8 cellular contexts compared by ENCODE assay signal in the genomic region with DNA sequence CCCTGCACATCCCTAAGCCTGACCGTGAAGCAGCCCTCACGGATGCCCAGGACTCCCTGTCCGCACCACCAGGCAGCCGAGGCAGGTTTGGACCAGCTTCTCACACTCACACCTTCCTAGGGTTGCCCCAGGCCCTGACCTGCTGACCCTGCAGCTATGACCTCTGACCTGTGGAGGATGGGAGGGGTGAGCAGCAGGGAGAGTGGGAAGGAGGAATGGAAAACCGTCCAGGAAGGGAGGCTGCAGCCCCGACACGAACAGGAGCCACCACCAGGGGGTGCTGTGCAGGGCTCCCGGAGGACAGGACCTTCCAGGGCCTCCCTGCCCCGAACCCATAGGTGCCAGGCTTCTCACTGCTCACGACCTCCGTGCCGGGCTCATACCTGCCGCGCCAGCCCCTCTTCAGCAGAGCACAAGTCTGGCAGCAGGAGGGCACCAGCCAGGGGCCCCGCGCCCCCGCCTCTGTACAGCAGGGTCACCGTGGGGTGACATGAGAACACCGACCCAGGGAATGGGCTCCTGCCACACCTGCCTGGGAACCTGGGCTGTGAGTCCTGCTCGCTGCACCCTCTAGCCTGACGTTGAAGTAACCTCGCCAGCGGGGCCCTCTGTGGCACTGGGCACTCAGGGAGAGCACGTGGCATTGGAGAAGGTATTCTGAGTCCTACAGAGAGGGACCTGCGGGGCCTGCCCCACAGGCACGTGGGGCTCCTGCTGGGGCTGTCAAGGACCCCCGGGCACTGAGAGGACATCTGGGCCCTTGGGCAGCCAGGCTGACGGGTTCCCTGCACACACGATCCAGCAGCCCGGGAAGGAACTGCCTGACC. TPM values are rescaled to one million over a fixed set of nuclear protein-coding genes. Genes with fewer than 3 reads are reported as not detected.
A peak's percentile ranks its signal among the peaks of the same experiment; 100 is the strongest.
DNase-seq lines count a peak whose midpoint lies in the region; ATAC-seq lines count a peak whose summit lies in the region.

No MANE protein-coding gene starts in this region.

- H3K9ac ChIP-seq in NT2/D1 (ENCODE audit: insufficient read length, low read depth), result peak overlapping the region; percentile 16

- H3K4me1 ChIP-seq in NT2/D1 (ENCODE audit: insufficient read depth, insufficient read length), result peaks cover 27% of the 10 kb centered on the region

- H3K27ac Mint-ChIP-seq in naive B cell, result peak overlapping the region in 1 of 6 donors; percentile 78
- peak overlapping the region; percentile 88 for H3K27ac Mint-ChIP-seq in stimulated activated effector memory CD8-positive, alpha-beta T cell treated with anti-CD3 and anti-CD28 coated beads, Interleukin-12 subunit alpha, Interleukin-12 subunit beta, amount 100 ng/mL, for 72 hours

- peak overlapping the region in 4 of 8 donors; percentile 22 to 50 (median 30) for H3K4me3 Mint-ChIP-seq in naive B cell
- no peak overlapping the region for H3K4me3 Mint-ChIP-seq in stimulated activated effector memory CD8-positive, alpha-beta T cell treated with anti-CD3 and anti-CD28 coated beads, Interleukin-12 subunit alpha, Interleukin-12 subunit beta, amount 100 ng/mL, for 72 hours

- no peak overlapping the region for H3K4me3 ChIP-seq in NT2/D1 (ENCODE audit: insufficient read length, low read depth)

- no peaks in the 10 kb centered on the region for H3K27me3 Mint-ChIP-seq in naive B cell

- peaks cover 59% of the 10 kb centered on the region for H3K36me3 ChIP-seq in NT2/D1 (ENCODE audit: insufficient read depth, insufficient read length, low read length)

- no peaks in the 10 kb centered on the region for H3K27me3 ChIP-seq in NT2/D1 (ENCODE audit: insufficient read depth, insufficient read length)

- H3K9me3 Mint-ChIP-seq in naive B cell, result no peaks in the 10 kb centered on the region
- H3K9me3 Mint-ChIP-seq in stimulated activated effector memory CD8-positive, alpha-beta T cell treated with anti-CD3 and anti-CD28 coated beads, Interleukin-12 subunit alpha, Interleukin-12 subunit beta, amount 100 ng/mL, for 72 hours, result no peaks in the 10 kb centered on the region

- H3K36me3 Mint-ChIP-seq in naive B cell, result no peaks in the 10 kb centered on the region
- peaks cover 49% of the 10 kb centered on the region for H3K36me3 Mint-ChIP-seq in stimulated activated effector memory CD8-positive, alpha-beta T cell treated with anti-CD3 and anti-CD28 coated beads, Interleukin-12 subunit alpha, Interleukin-12 subunit beta, amount 100 ng/mL, for 72 hours

- H3K9me3 ChIP-seq in NT2/D1 (ENCODE audit: insufficient read depth, low read length), result no peaks in the 10 kb centered on the region

- peak; percentile 45 for ATAC-seq in esophagus mucosa
- ATAC-seq in naive B cell (ENCODE audit: low read depth in 2 of 2), result no peak
- peak; percentile 24 for ATAC-seq in stimulated activated effector memory CD8-positive, alpha-beta T cell treated with anti-CD3 and anti-CD28 coated beads, Interleukin-12 subunit alpha, Interleukin-12 subunit beta, amount 100 ng/mL, for 72 hours
- ATAC-seq in HG03571 (IDR thresholded peaks at IDR 0.05; ENCODE audit: unreplicated experiment), result no peak

- H3K4me1 Mint-ChIP-seq in naive B cell, result peaks cover 34 to 37% (median 37%) of the 10 kb centered on the region in 3 donors
- H3K4me1 Mint-ChIP-seq in stimulated activated effector memory CD8-positive, alpha-beta T cell treated with anti-CD3 and anti-CD28 coated beads, Interleukin-12 subunit alpha, Interleukin-12 subunit beta, amount 100 ng/mL, for 72 hours, result peaks cover 41% of the 10 kb centered on the region

- DNase-seq in NOMO-1 treated with dmso at 0.1 percent for 144 hours (lab: John Stamatoyannopoulos, UW; ENCODE audit: unreplicated experiment), result peak; percentile 6
- DNase-seq in NOMO-1 (lab: John Stamatoyannopoulos, UW; ENCODE audit: unreplicated experiment in 2 of 2), result no peak
- DNase-seq in NT2/D1 (ENCODE audit: low read depth, low spot score), result peak; percentile 63
- peak; percentile 76 for DNase-seq in activated T-cell treated with anti-CD3 and anti-CD28 coated beads for 4 hours
- peak; percentile 57 for DNase-seq in naive B cell
- peak; percentile 64 to 81 for DNase-seq in stimulated activated effector memory CD8-positive, alpha-beta T cell treated with anti-CD3 and anti-CD28 coated beads, Interleukin-12 subunit alpha, Interleukin-12 subunit beta, amount 100 ng/mL, for 72 hours (ENCODE audit: low spot score in 2 of 2)

RNA-seq across cellular contexts. Expression of a gene that starts 37.6 kb away (rescaled TPM):
- 14.3 TPM for total RNA-seq in esophagus mucosa
- 10 to 100 TPM in 5 of 6 donors, 1 to 10 TPM in 1; 9.8 to 16.8 (median 13.1) TPM for polyA plus RNA-seq in naive B cell (ENCODE audit: low read depth in 6 of 6)

RNA-seq across cellular contexts. Expression of a gene that starts 37.7 kb away (rescaled TPM):
- 4.7 TPM for total RNA-seq in esophagus mucosa
- polyA plus RNA-seq in naive B cell (ENCODE audit: low read depth in 6 of 6), result 10 to 100 TPM; 28.0 to 42.5 (median 33.0) TPM

RNA-seq across cellular contexts. Expression of a gene that starts 41.1 kb away (rescaled TPM):
- total RNA-seq in esophagus mucosa, result 64.7 TPM
- 10 to 100 TPM in 2 of 6 donors, 1 to 10 TPM in 4; 4.0 to 17.2 (median 6.2) TPM for polyA plus RNA-seq in naive B cell (ENCODE audit: low read depth in 6 of 6)

RNA-seq across cellular contexts. Expression of a gene that starts 57.6 kb away (rescaled TPM):
- total RNA-seq in esophagus mucosa, result 0.28 TPM
- polyA plus RNA-seq in naive B cell (ENCODE audit: low read depth in 6 of 6), result 1 to 10 TPM; 1.4 to 9.0 (median 5.9) TPM

RNA-seq across cellular contexts. Expression of a gene that starts 59.7 kb away (rescaled TPM):
- total RNA-seq in esophagus mucosa, result 21.6 TPM
- polyA plus RNA-seq in naive B cell (ENCODE audit: low read depth in 6 of 6), result under 1 TPM in 5 of 6 donors, not detected in 1; 0.08 to 0.27 (median 0.17) TPM

Comparison
In these comparisons a context has a peak if more than half of its experiments do, and no peak if none do; other contexts are left out.
1. DNase-seq: peak in NOMO-1 treated with dmso at 0.1 percent for 144 hours (single experiment), NT2/D1 (single experiment), activated T-cell treated with anti-CD3 and anti-CD28 coated beads for 4 hours (single experiment), naive B cell (single experiment) and stimulated activated effector memory CD8-positive, alpha-beta T cell treated with anti-CD3 and anti-CD28 coated beads, Interleukin-12 subunit alpha, Interleukin-12 subunit beta, amount 100 ng/mL, for 72 hours (2 of 2); none in NOMO-1 (0 of 2).
2. ATAC-seq: peak in esophagus mucosa (single experiment) and stimulated activated effector memory CD8-positive, alpha-beta T cell treated with anti-CD3 and anti-CD28 coated beads, Interleukin-12 subunit alpha, Interleukin-12 subunit beta, amount 100 ng/mL, for 72 hours (single experiment); none in naive B cell (0 of 2) and HG03571 (single experiment).